ENCODE assay signal across 1 cellular context in genomic region chr3:149388714-149389417, GRCh38.
TF ChIP-seq lines count a peak whose summit lies in the region.

No MANE protein-coding gene starts in this region.

TF ChIP-seq in HepG2, 621 proteins besides CTCF, POLR2A, EP300 and RAD21 (continued from another document):
- no peak for TF ChIP-seq HMGXB3 (CRISPR knock-in tag; IDR thresholded peaks at IDR 0.05; ENCODE audit: borderline replicate concordance)
- no peak for TF ChIP-seq ARNT2 (CRISPR knock-in tag; IDR thresholded peaks at IDR 0.05; ENCODE audit: low read depth)
- no peak for TF ChIP-seq CENPBD1 (CRISPR knock-in tag; IDR thresholded peaks at IDR 0.05; ENCODE audit: borderline replicate concordance, low read depth)
- TF ChIP-seq, protein P1, sequence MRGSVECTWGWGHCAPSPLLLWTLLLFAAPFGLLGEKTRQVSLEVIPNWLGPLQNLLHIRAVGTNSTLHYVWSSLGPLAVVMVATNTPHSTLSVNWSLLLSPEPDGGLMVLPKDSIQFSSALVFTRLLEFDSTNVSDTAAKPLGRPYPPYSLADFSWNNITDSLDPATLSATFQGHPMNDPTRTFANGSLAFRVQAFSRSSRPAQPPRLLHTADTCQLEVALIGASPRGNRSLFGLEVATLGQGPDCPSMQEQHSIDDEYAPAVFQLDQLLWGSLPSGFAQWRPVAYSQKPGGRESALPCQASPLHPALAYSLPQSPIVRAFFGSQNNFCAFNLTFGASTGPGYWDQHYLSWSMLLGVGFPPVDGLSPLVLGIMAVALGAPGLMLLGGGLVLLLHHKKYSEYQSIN (CRISPR knock-in tag; IDR thresholded peaks at IDR 0.05; ENCODE audit: borderline replicate concordance), result no peak
- TF ChIP-seq ZNF773 (CRISPR knock-in tag; IDR thresholded peaks at IDR 0.05; ENCODE audit: borderline replicate concordance), result no peak
- TF ChIP-seq HIVEP1 (CRISPR knock-in tag; IDR thresholded peaks at IDR 0.05), result no peak
- no peak for TF ChIP-seq ZKSCAN8 (CRISPR knock-in tag; IDR thresholded peaks at IDR 0.05; ENCODE audit: borderline replicate concordance)
- no peak for TF ChIP-seq EED (CRISPR knock-in tag; IDR thresholded peaks at IDR 0.05)
- no peak for TF ChIP-seq SOX13 (IDR thresholded peaks at IDR 0.05)
- peak in 1 of 2 experiments; percentile 66; a peak in 1 of 4 replicates for TF ChIP-seq SOX13 (CRISPR knock-in tag; conservative IDR thresholded peaks at IDR 0.05 in 1 of 2, IDR thresholded peaks at IDR 0.05 in 1 of 2)
- TF ChIP-seq TGIF2 (CRISPR knock-in tag; IDR thresholded peaks at IDR 0.05), result 0 out of 2 replicates have a peak, but pooled peaks have one; percentile 35
- TF ChIP-seq ZSCAN25 (CRISPR knock-in tag; IDR thresholded peaks at IDR 0.05), result no peak
- no peak for TF ChIP-seq ZNF761 (CRISPR knock-in tag; conservative IDR thresholded peaks at IDR 0.05)
- TF ChIP-seq ZNF33A (CRISPR knock-in tag; IDR thresholded peaks at IDR 0.05; ENCODE audit: borderline replicate concordance), result no peak
- no peak for TF ChIP-seq ZMAT3 (CRISPR knock-in tag; conservative IDR thresholded peaks at IDR 0.05)
- TF ChIP-seq MXD4 (CRISPR knock-in tag; IDR thresholded peaks at IDR 0.05), result no peak
- no peak for TF ChIP-seq ZNF841 (CRISPR knock-in tag; IDR thresholded peaks at IDR 0.05; ENCODE audit: borderline replicate concordance)
- TF ChIP-seq ZNF644 (CRISPR knock-in tag; IDR thresholded peaks at IDR 0.05; ENCODE audit: low read depth), result peak; percentile 66
- no peak for TF ChIP-seq CEBPG (CRISPR knock-in tag; IDR thresholded peaks at IDR 0.05)
- TF ChIP-seq, protein P2, sequence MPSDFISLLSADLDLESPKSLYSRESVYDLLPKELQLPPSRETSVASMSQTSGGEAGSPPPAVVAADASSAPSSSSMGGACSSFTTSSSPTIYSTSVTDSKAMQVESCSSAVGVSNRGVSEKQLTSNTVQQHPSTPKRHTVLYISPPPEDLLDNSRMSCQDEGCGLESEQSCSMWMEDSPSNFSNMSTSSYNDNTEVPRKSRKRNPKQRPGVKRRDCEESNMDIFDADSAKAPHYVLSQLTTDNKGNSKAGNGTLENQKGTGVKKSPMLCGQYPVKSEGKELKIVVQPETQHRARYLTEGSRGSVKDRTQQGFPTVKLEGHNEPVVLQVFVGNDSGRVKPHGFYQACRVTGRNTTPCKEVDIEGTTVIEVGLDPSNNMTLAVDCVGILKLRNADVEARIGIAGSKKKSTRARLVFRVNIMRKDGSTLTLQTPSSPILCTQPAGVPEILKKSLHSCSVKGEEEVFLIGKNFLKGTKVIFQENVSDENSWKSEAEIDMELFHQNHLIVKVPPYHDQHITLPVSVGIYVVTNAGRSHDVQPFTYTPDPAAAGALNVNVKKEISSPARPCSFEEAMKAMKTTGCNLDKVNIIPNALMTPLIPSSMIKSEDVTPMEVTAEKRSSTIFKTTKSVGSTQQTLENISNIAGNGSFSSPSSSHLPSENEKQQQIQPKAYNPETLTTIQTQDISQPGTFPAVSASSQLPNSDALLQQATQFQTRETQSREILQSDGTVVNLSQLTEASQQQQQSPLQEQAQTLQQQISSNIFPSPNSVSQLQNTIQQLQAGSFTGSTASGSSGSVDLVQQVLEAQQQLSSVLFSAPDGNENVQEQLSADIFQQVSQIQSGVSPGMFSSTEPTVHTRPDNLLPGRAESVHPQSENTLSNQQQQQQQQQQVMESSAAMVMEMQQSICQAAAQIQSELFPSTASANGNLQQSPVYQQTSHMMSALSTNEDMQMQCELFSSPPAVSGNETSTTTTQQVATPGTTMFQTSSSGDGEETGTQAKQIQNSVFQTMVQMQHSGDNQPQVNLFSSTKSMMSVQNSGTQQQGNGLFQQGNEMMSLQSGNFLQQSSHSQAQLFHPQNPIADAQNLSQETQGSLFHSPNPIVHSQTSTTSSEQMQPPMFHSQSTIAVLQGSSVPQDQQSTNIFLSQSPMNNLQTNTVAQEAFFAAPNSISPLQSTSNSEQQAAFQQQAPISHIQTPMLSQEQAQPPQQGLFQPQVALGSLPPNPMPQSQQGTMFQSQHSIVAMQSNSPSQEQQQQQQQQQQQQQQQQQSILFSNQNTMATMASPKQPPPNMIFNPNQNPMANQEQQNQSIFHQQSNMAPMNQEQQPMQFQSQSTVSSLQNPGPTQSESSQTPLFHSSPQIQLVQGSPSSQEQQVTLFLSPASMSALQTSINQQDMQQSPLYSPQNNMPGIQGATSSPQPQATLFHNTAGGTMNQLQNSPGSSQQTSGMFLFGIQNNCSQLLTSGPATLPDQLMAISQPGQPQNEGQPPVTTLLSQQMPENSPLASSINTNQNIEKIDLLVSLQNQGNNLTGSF (CRISPR knock-in tag; IDR thresholded peaks at IDR 0.05), result no peak
- 0 out of 4 replicates have a peak, but pooled peaks of 1 of the 2 experiments have one; percentile 35 for TF ChIP-seq ATF4 (CRISPR knock-in tag; IDR thresholded peaks at IDR 0.05)
- TF ChIP-seq ZNF318 (CRISPR knock-in tag; IDR thresholded peaks at IDR 0.05), result no peak
- 0 out of 2 replicates have a peak, but pooled peaks have one; percentile 43 for TF ChIP-seq JUN (CRISPR knock-in tag; IDR thresholded peaks at IDR 0.05)
- TF ChIP-seq ZFP36L2 (CRISPR knock-in tag; IDR thresholded peaks at IDR 0.05), result no peak
- no peak for TF ChIP-seq GTF3A (CRISPR knock-in tag; conservative IDR thresholded peaks at IDR 0.05)
- TF ChIP-seq KDM5B (CRISPR knock-in tag; IDR thresholded peaks at IDR 0.05; ENCODE audit: borderline replicate concordance), result no peak
- no peak for TF ChIP-seq SRF (IDR thresholded peaks at IDR 0.05; ENCODE audit: low read depth, low read length)
- no peak for TF ChIP-seq ZNF124 (CRISPR knock-in tag; IDR thresholded peaks at IDR 0.05)
- TF ChIP-seq ZNF781 (CRISPR knock-in tag; IDR thresholded peaks at IDR 0.05; ENCODE audit: borderline replicate concordance, not compliant biosample characterization), result no peak
- TF ChIP-seq MZF1 (CRISPR knock-in tag; IDR thresholded peaks at IDR 0.05; ENCODE audit: borderline replicate concordance), result no peak
- no peak for TF ChIP-seq DDIT3 (CRISPR knock-in tag; IDR thresholded peaks at IDR 0.05)
- no peak for TF ChIP-seq MTERF4 (CRISPR knock-in tag; IDR thresholded peaks at IDR 0.05)
